25 cellular contexts compared by ENCODE assay signal in the genomic region with DNA sequence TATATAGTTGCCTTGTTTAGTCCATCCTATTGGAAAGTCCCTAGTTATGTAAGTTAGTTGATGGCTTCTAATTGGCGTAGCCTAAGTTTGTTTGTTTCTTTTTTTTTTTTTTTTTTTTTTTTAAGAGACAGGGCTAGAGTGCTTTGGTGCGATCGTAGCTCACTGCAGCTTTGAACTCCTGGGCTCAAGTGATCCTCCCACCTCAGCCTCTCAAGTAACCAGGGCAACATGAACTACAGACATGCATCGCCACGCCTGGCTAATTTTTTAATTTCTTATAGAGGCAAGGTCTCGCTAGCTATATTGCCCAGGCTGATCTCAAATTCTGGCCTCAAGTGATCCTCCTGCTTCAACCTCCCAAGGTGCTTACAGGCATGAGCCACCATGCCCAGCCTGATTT. TPM values are rescaled to one million over a fixed set of nuclear protein-coding genes. Genes with fewer than 3 reads are reported as not detected.
DNase-seq lines count a peak whose midpoint lies in the region; ATAC-seq and TF ChIP-seq lines count a peak whose summit lies in the region.
"Had no signal": no experiment of that assay in that cellular context is flagged by ENCODE, and none has a peak within 500 bp of the region (broad histone marks: within the 10 kb centered on the region; RNA-seq: fewer than 3 reads in every experiment).

No MANE protein-coding gene starts in this region.

- no peak overlapping the region for H2BK5ac ChIP-seq in mesenchymal stem cell (ENCODE audit: low read depth, low read length, poor library complexity, severe bottlenecking)

- no peak for ATAC-seq in stimulated activated naive CD8-positive, alpha-beta T cell treated with anti-CD3 and anti-CD28 coated beads, Interleukin-15, amount 100 ng/mL, for 72 hours
- ATAC-seq in activated T-helper 17 cell treated with anti-CD3 and anti-CD28 coated beads, Interleukin-2, amount 50 U/mL, for 72 hours (replicated peaks): no peak
- ATAC-seq: HCT116; stimulated activated memory B cell treated with anti-CD40 and anti-IgM and Interleukin-4, amounts not matched to agents 10 μg/mL and 1 μg/mL and 100 μg/mL, for 72 hours had no signal

- H2BK12ac ChIP-seq in mesenchymal stem cell (ENCODE audit: low read length in 2 of 2): no peak overlapping the region

- peaks cover 3% of the 10 kb centered on the region for H3K79me1 ChIP-seq in mesenchymal stem cell (replicated peaks; ENCODE audit: low read length, poor library complexity, severe bottlenecking)

- no peak overlapping the region for H3K18ac ChIP-seq in mesenchymal stem cell (ENCODE audit: low read depth in 1 of 2, low read length in 2 of 2)

- H2AK5ac ChIP-seq in mesenchymal stem cell (ENCODE audit: low read length, severe bottlenecking): no peak overlapping the region

- H3K4ac ChIP-seq in mesenchymal stem cell (ENCODE audit: low read depth in 1 of 2, low read length in 2 of 2): no peak overlapping the region

- no peak overlapping the region for H3K4me3 Mint-ChIP-seq in stimulated activated naive CD8-positive, alpha-beta T cell treated with anti-CD3 and anti-CD28 coated beads, Interleukin-15, Interleukin-2, amounts not matched to agents 100 ng/mL and 50 ng/mL, for 24 hours
- H3K4me3 Mint-ChIP-seq in stimulated activated naive CD8-positive, alpha-beta T cell treated with anti-CD3 and anti-CD28 coated beads, Interleukin-15, amount 100 ng/mL, for 72 hours: no peak overlapping the region
- H3K4me3 Mint-ChIP-seq in activated T-helper 17 cell treated with anti-CD3 and anti-CD28 coated beads, Interleukin-2, amount 50 U/mL, for 72 hours: peak overlapping the region; percentile 5
- no peak overlapping the region for H3K4me3 Mint-ChIP-seq in glutamatergic neuron (ENCODE audit: unreplicated experiment)
- H3K4me3 Mint-ChIP-seq: mesothelial cell of epicardium; stimulated activated memory B cell treated with anti-CD40 and anti-IgM and Interleukin-4, amounts not matched to agents 10 μg/mL and 1 μg/mL and 100 μg/mL, for 72 hours had no signal

- H3K27ac ChIP-seq in mesenchymal stem cell (ENCODE audit: low read length, poor library complexity, severe bottlenecking): no peak overlapping the region
- no peak overlapping the region for H3K27ac ChIP-seq in SJCRH30
- H3K27ac ChIP-seq: adrenal gland, left ventricle myocardium inferior, ovary, SJSA1, uterus had no signal

- peaks cover 32% of the 10 kb centered on the region for H3K36me3 Mint-ChIP-seq in stimulated activated naive CD8-positive, alpha-beta T cell treated with anti-CD3 and anti-CD28 coated beads, Interleukin-15, Interleukin-2, amounts not matched to agents 100 ng/mL and 50 ng/mL, for 24 hours (ENCODE audit: low read depth)
- H3K36me3 Mint-ChIP-seq in activated T-helper 17 cell treated with anti-CD3 and anti-CD28 coated beads, Interleukin-2, amount 50 U/mL, for 72 hours (ENCODE audit: low read depth): peaks cover 8% of the 10 kb centered on the region
- peaks cover 10% of the 10 kb centered on the region for H3K36me3 Mint-ChIP-seq in glutamatergic neuron (ENCODE audit: unreplicated experiment)

- peaks cover 79% of the 10 kb centered on the region for H3K4me1 Mint-ChIP-seq in stimulated activated naive CD8-positive, alpha-beta T cell treated with anti-CD3 and anti-CD28 coated beads, Interleukin-15, Interleukin-2, amounts not matched to agents 100 ng/mL and 50 ng/mL, for 24 hours (ENCODE audit: low read depth)
- peaks cover 75% of the 10 kb centered on the region for H3K4me1 Mint-ChIP-seq in stimulated activated naive CD8-positive, alpha-beta T cell treated with anti-CD3 and anti-CD28 coated beads, Interleukin-15, amount 100 ng/mL, for 72 hours
- H3K4me1 Mint-ChIP-seq in activated T-helper 17 cell treated with anti-CD3 and anti-CD28 coated beads, Interleukin-2, amount 50 U/mL, for 72 hours: peaks cover 38% of the 10 kb centered on the region
- H3K4me1 Mint-ChIP-seq in glutamatergic neuron (ENCODE audit: low read depth, unreplicated experiment): peaks cover 16% of the 10 kb centered on the region
- H3K4me1 Mint-ChIP-seq: mesothelial cell of epicardium had no signal

- no peak for DNase-seq in stimulated activated naive CD8-positive, alpha-beta T cell treated with anti-CD3 and anti-CD28 coated beads, Interleukin-15, amount 100 ng/mL, for 72 hours
- DNase-seq in mesenchymal stem cell: no peak
- no peak for DNase-seq in stimulated activated CD4-positive, alpha-beta T cell treated with anti-CD3 and anti-CD28 coated beads, Interleukin-12 subunit alpha, Interleukin-12 subunit beta, amount 100 ng/mL, for 4 hours
- DNase-seq in SJCRH30: no peak
- no peak for DNase-seq in glutamatergic neuron
- DNase-seq: ACHN; activated CD4-positive, alpha-beta T cell treated with anti-CD3 and anti-CD28 coated beads, Interleukin-2, amount 50 U/mL, for 1 hour; activated CD4-positive, CD25-positive, alpha-beta regulatory T cell; activated T-cell treated with anti-CD3 and anti-CD28 coated beads, Interleukin-2, amount 50 U/mL, for 48 hours; adrenal gland; central memory CD4-positive, alpha-beta T cell; Kasumi-1; left ventricle myocardium inferior; MV-4-11; NCI-H1436; NCI-H2107; ovary; RPMI8226; uterus had no signal

- WGBS in mesenchymal stem cell: 94% methylated on average over 6 of the region's 6 CpGs

- H3K27me3 ChIP-seq in mesenchymal stem cell (ENCODE audit: control insufficient read depth in 1 of 2, insufficient read depth in 1 of 2, low read length in 2 of 2) (no peaks in the 10 kb centered on the region), SJCRH30 (no peaks in the 10 kb centered on the region)
- H3K27me3 ChIP-seq: adrenal gland, ovary, SJSA1, uterus had no signal

- H4K91ac ChIP-seq in mesenchymal stem cell (ENCODE audit: low read length): no peak overlapping the region

- H3K27ac Mint-ChIP-seq in stimulated activated naive CD8-positive, alpha-beta T cell treated with anti-CD3 and anti-CD28 coated beads, Interleukin-15, Interleukin-2, amounts not matched to agents 100 ng/mL and 50 ng/mL, for 24 hours: peak overlapping the region; percentile 45
- H3K27ac Mint-ChIP-seq in stimulated activated naive CD8-positive, alpha-beta T cell treated with anti-CD3 and anti-CD28 coated beads, Interleukin-15, amount 100 ng/mL, for 72 hours: no peak overlapping the region
- no peak overlapping the region for H3K27ac Mint-ChIP-seq in activated T-helper 17 cell treated with anti-CD3 and anti-CD28 coated beads, Interleukin-2, amount 50 U/mL, for 72 hours
- H3K27ac Mint-ChIP-seq in glutamatergic neuron (ENCODE audit: unreplicated experiment): no peak overlapping the region
- H3K27ac Mint-ChIP-seq: mesothelial cell of epicardium; stimulated activated memory B cell treated with anti-CD40 and anti-IgM and Interleukin-4, amounts not matched to agents 10 μg/mL and 1 μg/mL and 100 μg/mL, for 72 hours had no signal

- no peaks in the 10 kb centered on the region for H3K27me3 Mint-ChIP-seq in stimulated activated naive CD8-positive, alpha-beta T cell treated with anti-CD3 and anti-CD28 coated beads, Interleukin-15, Interleukin-2, amounts not matched to agents 100 ng/mL and 50 ng/mL, for 24 hours
- no peaks in the 10 kb centered on the region for H3K27me3 Mint-ChIP-seq in stimulated activated naive CD8-positive, alpha-beta T cell treated with anti-CD3 and anti-CD28 coated beads, Interleukin-15, amount 100 ng/mL, for 72 hours
- no peaks in the 10 kb centered on the region for H3K27me3 Mint-ChIP-seq in activated T-helper 17 cell treated with anti-CD3 and anti-CD28 coated beads, Interleukin-2, amount 50 U/mL, for 72 hours
- H3K27me3 Mint-ChIP-seq in glutamatergic neuron (ENCODE audit: unreplicated experiment): no peaks in the 10 kb centered on the region
- H3K27me3 Mint-ChIP-seq: stimulated activated memory B cell treated with anti-CD40 and anti-IgM and Interleukin-4, amounts not matched to agents 10 μg/mL and 1 μg/mL and 100 μg/mL, for 72 hours had no signal

- no peak overlapping the region for H2AFZ ChIP-seq in mesenchymal stem cell (ENCODE audit: low read depth, low read length)

- H3K23ac ChIP-seq in mesenchymal stem cell (ENCODE audit: low read length in 2 of 2): no peak overlapping the region

- peak overlapping the region; percentile 50 for H3K9ac ChIP-seq in mesenchymal stem cell (ENCODE audit: low read length)

- TF ChIP-seq CTCF in glutamatergic neuron (IDR thresholded peaks at IDR 0.05; ENCODE audit: partially characterized antibody, unreplicated experiment): no peak

- no peak overlapping the region for H3K4me3 ChIP-seq in mesenchymal stem cell (ENCODE audit: insufficient read depth in 1 of 2, low read depth in 1 of 2, low read length in 2 of 2)
- no peak overlapping the region for H3K4me3 ChIP-seq in SJCRH30
- H3K4me3 ChIP-seq: adrenal gland, left ventricle myocardium inferior, ovary, SJSA1, uterus had no signal

- H4K8ac ChIP-seq in mesenchymal stem cell (ENCODE audit: low read length): no peak overlapping the region

- no peak overlapping the region for H2BK15ac ChIP-seq in mesenchymal stem cell (ENCODE audit: low read depth, poor library complexity, severe bottlenecking)

- peaks cover 1% of the 10 kb centered on the region for H3K4me1 ChIP-seq in mesenchymal stem cell (ENCODE audit: control insufficient read depth, insufficient read depth, low read depth, low read length)
- H3K4me1 ChIP-seq in SJCRH30: no peaks in the 10 kb centered on the region
- H3K4me1 ChIP-seq: left ventricle myocardium inferior, uterus had no signal

- H2BK120ac ChIP-seq in mesenchymal stem cell (ENCODE audit: low read depth, low read length): no peak overlapping the region

- H3K9me3 ChIP-seq in mesenchymal stem cell (ENCODE audit: control insufficient read depth, low read length) (no peaks in the 10 kb centered on the region), SJCRH30 (replicated peaks) (no peaks in the 10 kb centered on the region)
- H3K9me3 ChIP-seq: adrenal gland, ovary, SJSA1, uterus had no signal

- peak overlapping the region in 1 of 2 experiments; percentile 74 for H3K14ac ChIP-seq in mesenchymal stem cell (ENCODE audit: low read length in 2 of 2)

- no peak overlapping the region for H3K4me2 ChIP-seq in mesenchymal stem cell (ENCODE audit: low read length, poor library complexity, severe bottlenecking)

- peaks cover 5% of the 10 kb centered on the region for H3K9me3 Mint-ChIP-seq in stimulated activated naive CD8-positive, alpha-beta T cell treated with anti-CD3 and anti-CD28 coated beads, Interleukin-15, Interleukin-2, amounts not matched to agents 100 ng/mL and 50 ng/mL, for 24 hours
- H3K9me3 Mint-ChIP-seq in stimulated activated naive CD8-positive, alpha-beta T cell treated with anti-CD3 and anti-CD28 coated beads, Interleukin-15, amount 100 ng/mL, for 72 hours: no peaks in the 10 kb centered on the region
- H3K9me3 Mint-ChIP-seq in activated T-helper 17 cell treated with anti-CD3 and anti-CD28 coated beads, Interleukin-2, amount 50 U/mL, for 72 hours: no peaks in the 10 kb centered on the region
- H3K9me3 Mint-ChIP-seq in glutamatergic neuron (ENCODE audit: unreplicated experiment): peaks cover 3% of the 10 kb centered on the region
- H3K9me3 Mint-ChIP-seq: stimulated activated memory B cell treated with anti-CD40 and anti-IgM and Interleukin-4, amounts not matched to agents 10 μg/mL and 1 μg/mL and 100 μg/mL, for 72 hours had no signal

- H3K36me3 ChIP-seq in mesenchymal stem cell (ENCODE audit: control insufficient read depth in 1 of 2, insufficient read depth in 2 of 2, low read depth in 1 of 2, low read length in 2 of 2) (peaks cover 0 to 3% of the 10 kb centered on the region in 2 experiments), SJCRH30 (no peaks in the 10 kb centered on the region)
- H3K36me3 ChIP-seq: adrenal gland, left ventricle myocardium inferior, ovary, SJSA1, uterus had no signal

RNA-seq across cellular contexts. Expression of a gene that starts 7.1 kb away (rescaled TPM):
- total RNA-seq in activated T-helper 17 cell treated with anti-CD3 and anti-CD28 coated beads, Interleukin-2, amount 50 U/mL, for 72 hours: 10 to 100 TPM; 31.6 to 36.3 TPM
- 35.5 TPM for polyA plus RNA-seq in mesenchymal stem cell (2013, experiment 1 of 2)
- polyA plus RNA-seq in mesenchymal stem cell (2013, experiment 2 of 2): 37.6 TPM
- 5.9 and 7.9 TPM in 2 replicates for total RNA-seq in SJCRH30 (2014; rRNA removed; shearing (Covaris generic))
- total RNA-seq in glutamatergic neuron (ENCODE audit: unreplicated experiment): 28.3 TPM
